In genomic region chr5:11383506-11384095, GRCh38 we compare ENCODE assay signal across 20 cellular contexts.
DNase-seq lines count a peak whose midpoint lies in the region; ATAC-seq and TF ChIP-seq lines count a peak whose summit lies in the region.
"Had no signal": no experiment of that assay in that cellular context is flagged by ENCODE, and none has a peak within 500 bp of the region (broad histone marks: within the 10 kb centered on the region; RNA-seq: fewer than 3 reads in every experiment).

No MANE protein-coding gene starts in this region.

- H3K9me3 ChIP-seq in smooth muscle cell (replicated peaks; ENCODE audit: low read depth) (no peaks in the 10 kb centered on the region), mammary epithelial cell (replicated peaks; ENCODE audit: insufficient read depth, low read length) (no peaks in the 10 kb centered on the region)
- H3K9me3 ChIP-seq: ascending aorta, esophagus squamous epithelium, gastroesophageal sphincter had no signal

- H3K27me3 ChIP-seq in smooth muscle cell (ENCODE audit: low read depth): peaks cover 48% of the 10 kb centered on the region
- H3K27me3 ChIP-seq in mammary epithelial cell (ENCODE audit: insufficient read depth, low read length): peaks cover 13% of the 10 kb centered on the region
- H3K27me3 ChIP-seq: ascending aorta had no signal

- H4K20me1 ChIP-seq in smooth muscle cell (ENCODE audit: low read depth) (no peaks in the 10 kb centered on the region), mammary epithelial cell (ENCODE audit: insufficient read depth, low read length) (no peaks in the 10 kb centered on the region)

- intact Hi-C loops in mammary epithelial cell (cut with micrococcal nuclease): no loop called here

- peak overlapping the region; percentile 49 for H3K4me3 ChIP-seq in smooth muscle cell
- no peak overlapping the region for H3K4me3 ChIP-seq in mammary epithelial cell (replicated peaks in 1 of 3; ENCODE audit: insufficient read depth in 1 of 3, low read depth in 2 of 3, low read length in 3 of 3)
- H3K4me3 ChIP-seq: ascending aorta, SK-N-MC had no signal

- DNase-seq in NCI-H2081 treated with DMSO at 0.1 percent for 48 hours (lab: John Stamatoyannopoulos, UW): peak; percentile 52
- peak; percentile 91 for DNase-seq in NCI-H82 (lab: John Stamatoyannopoulos, UW)
- DNase-seq in glutamatergic neuron: no peak
- DNase-seq in smooth muscle cell (lab: John Stamatoyannopoulos, UW; ENCODE audit: unreplicated experiment): no peak
- no peak for DNase-seq in mammary epithelial cell
- DNase-seq in germinal center (ENCODE audit: low spot score): no peak
- no peak for DNase-seq in AML-193 (lab: John Stamatoyannopoulos, UW)
- DNase-seq: activated CD8-positive, alpha-beta T cell treated with anti-CD3 and anti-CD28 coated beads for 36 hours; activated naive CD4-positive, alpha-beta T cell treated with anti-CD3 and anti-CD28 coated beads for 36 hours; activated T-cell treated with anti-CD3 and anti-CD28 coated beads, Interleukin-2, amount 50 U/mL, for 1 hour; effector memory CD8-positive, alpha-beta T cell; esophagus squamous epithelium; left cardiac atrium; NCI-H1105 treated with DMSO at 0.1 percent for 48 hours; RPMI8226; stimulated activated CD4-positive, alpha-beta T cell treated with anti-CD3 and anti-CD28 coated beads, Interleukin-4, amount 100 ng/mL, for 24 hours had no signal

- dilution Hi-C loops in mammary epithelial cell (cut with HindIII; ENCODE audit: low sequenced_read_pairs): no loop called here

- H3F3A ChIP-seq in smooth muscle cell (ENCODE audit: low read depth): no peaks in the 10 kb centered on the region

- H3K27ac ChIP-seq in smooth muscle cell (ENCODE audit: low read depth) (no peak overlapping the region), mammary epithelial cell (ENCODE audit: insufficient read depth, low read depth, low read length) (no peak overlapping the region)
- H3K27ac ChIP-seq: ascending aorta, esophagus squamous epithelium, gastroesophageal sphincter, SK-N-MC had no signal

- peaks cover 9% of the 10 kb centered on the region for H3K27me3 Mint-ChIP-seq in glutamatergic neuron (ENCODE audit: unreplicated experiment)

- H3K79me2 ChIP-seq in smooth muscle cell (ENCODE audit: low read depth): no peaks in the 10 kb centered on the region
- H3K79me2 ChIP-seq in mammary epithelial cell (ENCODE audit: insufficient read depth, low read length): no peaks in the 10 kb centered on the region

- H3K4me2 ChIP-seq in smooth muscle cell: no peak overlapping the region
- no peak overlapping the region for H3K4me2 ChIP-seq in mammary epithelial cell (ENCODE audit: insufficient read depth, low read depth, low read length)

- no peak overlapping the region for H3K9ac ChIP-seq in smooth muscle cell (ENCODE audit: low read depth)
- no peak overlapping the region for H3K9ac ChIP-seq in mammary epithelial cell (ENCODE audit: insufficient read depth, low read length)

- H3K4me1 Mint-ChIP-seq in glutamatergic neuron (ENCODE audit: low read depth, unreplicated experiment): peaks cover 24% of the 10 kb centered on the region

- H2AFZ ChIP-seq in smooth muscle cell (ENCODE audit: low read depth) (no peak overlapping the region), mammary epithelial cell (ENCODE audit: low read depth, low read length) (no peak overlapping the region)

- H3K36me3 ChIP-seq in smooth muscle cell (ENCODE audit: low read depth) (no peaks in the 10 kb centered on the region), mammary epithelial cell (ENCODE audit: insufficient read depth, low read length) (no peaks in the 10 kb centered on the region)
- H3K36me3 ChIP-seq: ascending aorta, esophagus squamous epithelium, gastroesophageal sphincter had no signal

- H3K36me3 Mint-ChIP-seq in glutamatergic neuron (ENCODE audit: unreplicated experiment): no peaks in the 10 kb centered on the region

- peak overlapping the region; percentile 85 for H3K4me3 Mint-ChIP-seq in glutamatergic neuron (ENCODE audit: unreplicated experiment)
- H3K4me3 Mint-ChIP-seq: activated CD8-positive, alpha-beta T cell treated with anti-CD3 and anti-CD28 coated beads for 36 hours; activated naive CD4-positive, alpha-beta T cell treated with anti-CD3 and anti-CD28 coated beads for 36 hours had no signal

- no peak for ATAC-seq in GM21423 (IDR thresholded peaks at IDR 0.05; ENCODE audit: unreplicated experiment)
- ATAC-seq: activated CD8-positive, alpha-beta T cell treated with anti-CD3 and anti-CD28 coated beads for 36 hours; effector memory CD8-positive, alpha-beta T cell; gastroesophageal sphincter had no signal

- CTCF ChIA-PET in mammary epithelial cell (lab: Charles Lee; ENCODE audit: low non-redundant PET): interaction anchor here (0.6 kb wide), 1 partner anchor 17 kb away, joined by 3 read pairs; no protein-coding TSS in a partner anchor

- H3K4me1 ChIP-seq in smooth muscle cell (ENCODE audit: low read depth) (peaks cover 9% of the 10 kb centered on the region), mammary epithelial cell (ENCODE audit: insufficient read depth, low read length) (peaks cover 3% of the 10 kb centered on the region)
- H3K4me1 ChIP-seq: ascending aorta had no signal

- peaks cover 13% of the 10 kb centered on the region for H3K9me3 Mint-ChIP-seq in glutamatergic neuron (ENCODE audit: unreplicated experiment)
- H3K9me3 Mint-ChIP-seq: activated CD8-positive, alpha-beta T cell treated with anti-CD3 and anti-CD28 coated beads for 36 hours; activated naive CD4-positive, alpha-beta T cell treated with anti-CD3 and anti-CD28 coated beads for 36 hours had no signal

- 94% methylated on average over 7 of the region's 7 CpGs for WGBS in smooth muscle cell (ENCODE audit: low lambda C conversion rate)
- WGBS in mammary epithelial cell (ENCODE audit: low coverage, missing lambda C conversion rate): 68% methylated on average over 7 of the region's 7 CpGs

- in situ Hi-C loops in mammary epithelial cell (cut with MboI; ENCODE audit: low sequenced_read_pairs in 2 of 2): no loop called here

- BruUV-seq in mammary epithelial cell (replicated peaks; lab: Mats Ljungman, UMichigan): no TSS peak

- TF ChIP-seq CTCF in glutamatergic neuron (IDR thresholded peaks at IDR 0.05; ENCODE audit: partially characterized antibody, unreplicated experiment): no peak
- TF ChIP-seq CTCF in smooth muscle cell (IDR thresholded peaks at IDR 0.05; ENCODE audit: borderline replicate concordance, insufficient read depth, poor library complexity, severe bottlenecking): no peak
- no peak for TF ChIP-seq CTCF in mammary epithelial cell (conservative IDR thresholded peaks at IDR 0.05 in 1 of 2, IDR thresholded peaks at IDR 0.05 in 1 of 2; ENCODE audit: extremely low read depth in 1 of 2, insufficient read depth in 1 of 2, low read depth in 1 of 2, low read length in 2 of 2)

- peak overlapping the region; percentile 76 for H3K27ac Mint-ChIP-seq in glutamatergic neuron (ENCODE audit: unreplicated experiment)
- H3K27ac Mint-ChIP-seq: activated CD8-positive, alpha-beta T cell treated with anti-CD3 and anti-CD28 coated beads for 36 hours; activated naive CD4-positive, alpha-beta T cell treated with anti-CD3 and anti-CD28 coated beads for 36 hours; effector memory CD8-positive, alpha-beta T cell had no signal

Comparison
In these comparisons a context has a peak if more than half of its experiments do, and no peak if none do; other contexts are left out.
1. DNase-seq: peak in NCI-H2081 treated with DMSO at 0.1 percent for 48 hours (single experiment) and NCI-H82 (single experiment); none in glutamatergic neuron (single experiment), smooth muscle cell (single experiment), mammary epithelial cell (single experiment), germinal center (single experiment) and AML-193 (0 of 2).